ENCODE assay signal across 11 cellular contexts in genomic region chr17:77875881-77876509, GRCh38.
A peak's percentile ranks its signal among the peaks of the same experiment; 100 is the strongest.
DNase-seq lines count a peak whose midpoint lies in the region; ATAC-seq, FAIRE-seq and TF ChIP-seq lines count a peak whose summit lies in the region.
"Had no signal": no experiment of that assay in that cellular context is flagged by ENCODE, and none has a peak within 500 bp of the region (broad histone marks: within the 10 kb centered on the region; RNA-seq: fewer than 3 reads in every experiment).

No MANE protein-coding gene starts in this region.

- H3K27ac Mint-ChIP-seq in IgD-negative memory B cell (peak overlapping the region in 2 of 3 donors; percentile 35 to 94), natural killer cell (peak overlapping the region in 1 of 2 donors; percentile 74)

- H3K9me3 ChIP-seq in small intestine (ENCODE audit: control insufficient read depth, low read depth): peaks cover 1% of the 10 kb centered on the region

- ATAC-seq in natural killer cell (peak; percentile 44 to 88 (median 67)), HG03342 (IDR thresholded peaks at IDR 0.05; ENCODE audit: unreplicated experiment) (no peak)

- no peak overlapping the region for H3K4me3 ChIP-seq in small intestine (ENCODE audit: low read depth in 1 of 2, low read length in 2 of 2)
- H3K4me3 ChIP-seq: thoracic aorta had no signal

- no peaks in the 10 kb centered on the region for H3K4me1 ChIP-seq in small intestine (ENCODE audit: control insufficient read depth in 2 of 2, insufficient read depth in 1 of 2, low read depth in 1 of 2, low read length in 1 of 2)

- H3K4me1 Mint-ChIP-seq in IgD-negative memory B cell (peaks cover 11 to 31% (median 16%) of the 10 kb centered on the region in 3 donors), natural killer cell (peaks cover 58 to 74% of the 10 kb centered on the region in 2 donors)

- TF ChIP-seq CTCF in natural killer cell (IDR thresholded peaks at IDR 0.05): no peak

- intact Hi-C loops in natural killer cell (cut with micrococcal nuclease): no loop called here

- H3K36me3 Mint-ChIP-seq in IgD-negative memory B cell: peaks cover 6% of the 10 kb centered on the region
- no peaks in the 10 kb centered on the region for H3K36me3 Mint-ChIP-seq in natural killer cell

- peak; percentile 12 for DNase-seq in DMS53 (lab: John Stamatoyannopoulos, UW)
- no peak for DNase-seq in DMS53 treated with DMSO at 0.1 percent for 48 hours (lab: John Stamatoyannopoulos, UW; ENCODE audit: unreplicated experiment)
- peak; percentile 54 for DNase-seq in UCSD-AML1 (lab: John Stamatoyannopoulos, UW; ENCODE audit: unreplicated experiment)
- no peak for DNase-seq in natural killer cell
- DNase-seq in small intestine: no peak
- DNase-seq in NCI-H2107 (lab: John Stamatoyannopoulos, UW): no peak
- DNase-seq: stimulated activated CD4-positive, alpha-beta T cell treated with anti-CD3 and anti-CD28 coated beads, Interleukin-12 subunit alpha, Interleukin-12 subunit beta, amount 100 ng/mL, for 4 hours had no signal

- no peaks in the 10 kb centered on the region for H3K36me3 ChIP-seq in small intestine (ENCODE audit: control insufficient read depth in 2 of 2, insufficient read depth in 2 of 2, low read length in 2 of 2)
- H3K36me3 ChIP-seq: thoracic aorta had no signal

- H3K9me3 Mint-ChIP-seq in IgD-negative memory B cell (peaks cover 2 to 9% (median 9%) of the 10 kb centered on the region in 3 donors), natural killer cell (peaks cover 2 to 9% of the 10 kb centered on the region in 2 donors)

- H3K4me3 Mint-ChIP-seq in IgD-negative memory B cell (peak overlapping the region in 3 of 4 donors; percentile 3 to 82 (median 75)), natural killer cell (no peak overlapping the region)

- 82 to 90% (median 83%) methylated on average over 2 of the region's 2 CpGs for WGBS in small intestine, 3 donors

- no peak overlapping the region for H3K27ac ChIP-seq in small intestine (ENCODE audit: low read depth in 1 of 2, low read length in 1 of 2)
- H3K27ac ChIP-seq: 22Rv1 had no signal

- FAIRE-seq in small intestine (lab: Jason Lieb, UNC): no peak

- peaks cover 13% of the 10 kb centered on the region for H3K27me3 Mint-ChIP-seq in IgD-negative memory B cell
- peaks cover 0 to 10% of the 10 kb centered on the region in 2 donors for H3K27me3 Mint-ChIP-seq in natural killer cell (ENCODE audit: low read depth in 2 of 2)

- no peaks in the 10 kb centered on the region for H3K27me3 ChIP-seq in small intestine (ENCODE audit: control insufficient read depth in 2 of 2, insufficient read depth in 2 of 2, low read length in 2 of 2)

Comparison
In these comparisons a context has a peak if more than half of its experiments do, and no peak if none do; other contexts are left out.
1. DNase-seq: peak in DMS53 (single experiment) and UCSD-AML1 (single experiment); none in DMS53 treated with DMSO at 0.1 percent for 48 hours (single experiment), natural killer cell (single experiment), small intestine (single experiment) and NCI-H2107 (single experiment).